ENCODE assay signal across 36 cellular contexts in genomic region chrX:50751091-50751490, GRCh38.
DNase-seq lines count a peak whose midpoint lies in the region; ATAC-seq, FAIRE-seq and TF ChIP-seq lines count a peak whose summit lies in the region.
"Had no signal": no experiment of that assay in that cellular context is flagged by ENCODE, and none has a peak within 500 bp of the region (broad histone marks: within the 10 kb centered on the region; RNA-seq: fewer than 3 reads in every experiment).

No MANE protein-coding gene starts in this region.

- no peaks in the 10 kb centered on the region for H3K36me3 Mint-ChIP-seq in astrocyte (ENCODE audit: low read depth, unreplicated experiment)
- H3K36me3 Mint-ChIP-seq: CD14-positive monocyte; CD4-positive, alpha-beta memory T cell; CD4-positive, CD25-positive, alpha-beta regulatory T cell; CD8-positive, alpha-beta memory T cell; CD8-positive, alpha-beta T cell had no signal

- POLR2A ChIA-PET in A549 (lab: Yijun Ruan, JAX): no interaction called here
- POLR2A ChIA-PET in HepG2 (lab: Yijun Ruan, JAX): no interaction called here

- no peak overlapping the region for H3K4me3 ChIP-seq in A549
- H3K4me3 ChIP-seq in astrocyte (ENCODE audit: insufficient read depth, low read depth, low read length): no peak overlapping the region
- no peak overlapping the region for H3K4me3 ChIP-seq in HepG2 (replicated peaks in 1 of 3; ENCODE audit: insufficient read depth in 1 of 3, low read depth in 2 of 3, low read length in 3 of 3)
- H3K4me3 ChIP-seq: BLaER1; BLaER1 treated with 17β-estradiol and CSF1 and Interleukin-3, amounts not matched to agents 10 nM and 100 nM had no signal

- in situ Hi-C loops in SK-MEL-5 (cut with HindIII; ENCODE audit: low pct_unique_long_range_greater_than_20kb, low sequenced_read_pairs): no loop called here
- in situ Hi-C loops in HepG2 (cut with HindIII; ENCODE audit: extremely low pct_ligation_motif_present, low pct_unique_long_range_greater_than_20kb): no loop called here

- no peak overlapping the region for H3K9ac ChIP-seq in astrocyte (ENCODE audit: low read length)
- H3K9ac ChIP-seq in HepG2 (ENCODE audit: insufficient read depth, low read depth, low read length): no peak overlapping the region
- H3K9ac ChIP-seq: BLaER1; BLaER1 treated with 17β-estradiol and CSF1 and Interleukin-3, amounts not matched to agents 10 nM and 100 nM had no signal

- H2AFZ ChIP-seq in astrocyte (ENCODE audit: low read depth, low read length): no peak overlapping the region
- no peak overlapping the region for H2AFZ ChIP-seq in HepG2 (ENCODE audit: low read length)

- DNase-seq in A549 (ENCODE audit: low read depth in 1 of 2, low spot score in 1 of 2): no peak
- peak; percentile 63 for DNase-seq in SK-MEL-5 (ENCODE audit: low read depth, low spot score)
- no peak for DNase-seq in astrocyte (ENCODE audit: low read depth)
- peak; percentile 54 for DNase-seq in foreskin melanocyte
- no peak for DNase-seq in HepG2 (ENCODE audit: low spot score)
- no peak for DNase-seq in left cardiac atrium
- no peak for DNase-seq in NCI-H146 (lab: John Stamatoyannopoulos, UW)
- DNase-seq: 8988T; ACHN; AML-193; BE2C; C1 segment of cervical spinal cord; Caco-2; Calu3; CD4-positive, alpha-beta memory T cell; CD4-positive, alpha-beta T cell; CD4-positive, CD25-positive, alpha-beta regulatory T cell; CD8-positive, alpha-beta memory T cell; CD8-positive, alpha-beta T cell; COR-L47; DMS 273 treated with DMSO at 0.1 percent for 48 hours; DMS153; DMS53; DMS79; DMS79 treated with DMSO at 0.1 percent for 48 hours; DND-41; EL had no signal

- H3K79me2 ChIP-seq in astrocyte (ENCODE audit: insufficient read depth, low read length) (no peaks in the 10 kb centered on the region), HepG2 (ENCODE audit: insufficient read depth, low read length) (no peaks in the 10 kb centered on the region)

- H3K4me2 ChIP-seq in A549: no peak overlapping the region
- no peak overlapping the region for H3K4me2 ChIP-seq in astrocyte (ENCODE audit: low read length)
- no peak overlapping the region for H3K4me2 ChIP-seq in HepG2 (ENCODE audit: low read depth, low read length)
- H3K4me2 ChIP-seq: BLaER1; BLaER1 treated with 17β-estradiol and CSF1 and Interleukin-3, amounts not matched to agents 10 nM and 100 nM had no signal

- H3K9me3 Mint-ChIP-seq in astrocyte (ENCODE audit: unreplicated experiment): no peaks in the 10 kb centered on the region
- H3K9me3 Mint-ChIP-seq: CD14-positive monocyte; CD4-positive, alpha-beta memory T cell; CD4-positive, alpha-beta T cell; CD8-positive, alpha-beta memory T cell; CD8-positive, alpha-beta T cell had no signal

- H3K27ac Mint-ChIP-seq in astrocyte (ENCODE audit: unreplicated experiment): no peak overlapping the region
- H3K27ac Mint-ChIP-seq: B cell; CD14-positive monocyte; CD4-positive, alpha-beta memory T cell; CD4-positive, alpha-beta T cell; CD4-positive, CD25-positive, alpha-beta regulatory T cell; CD8-positive, alpha-beta memory T cell; CD8-positive, alpha-beta T cell had no signal

- H4K20me1 ChIP-seq in astrocyte (ENCODE audit: insufficient read depth, low read length): no peaks in the 10 kb centered on the region
- H4K20me1 ChIP-seq in HepG2 (ENCODE audit: insufficient read depth, low read length): no peaks in the 10 kb centered on the region
- H4K20me1 ChIP-seq: BLaER1; BLaER1 treated with 17β-estradiol and CSF1 and Interleukin-3, amounts not matched to agents 10 nM and 100 nM had no signal

- no peaks in the 10 kb centered on the region for H3K27me3 ChIP-seq in astrocyte (ENCODE audit: insufficient read depth, low read length)
- H3K27me3 ChIP-seq in HepG2 (ENCODE audit: control insufficient read depth in 1 of 2, insufficient read depth in 2 of 2, low read length in 2 of 2): no peaks in the 10 kb centered on the region
- H3K27me3 ChIP-seq: BE2C had no signal

- no peak overlapping the region for H3K27ac ChIP-seq in A549
- H3K27ac ChIP-seq in astrocyte (ENCODE audit: low read depth, low read length): no peak overlapping the region
- no peak overlapping the region for H3K27ac ChIP-seq in HepG2 (ENCODE audit: extremely low read length, insufficient read depth, low read length)
- H3K27ac ChIP-seq: 22Rv1; BLaER1; BLaER1 treated with 17β-estradiol and CSF1 and Interleukin-3, amounts not matched to agents 10 nM and 100 nM; C4-2B had no signal

- intact Hi-C loops in HepG2 (cut with micrococcal nuclease; ENCODE audit: unreplicated experiment) (no loop called here), left cardiac atrium (cut with DNase I) (no loop called here)

- H3K9me3 ChIP-seq in A549 (no peaks in the 10 kb centered on the region), astrocyte (ENCODE audit: insufficient read depth, low read depth, low read length) (no peaks in the 10 kb centered on the region), HepG2 (ENCODE audit: low read length) (no peaks in the 10 kb centered on the region)
- H3K9me3 ChIP-seq: BE2C; BLaER1; BLaER1 treated with 17β-estradiol and CSF1 and Interleukin-3, amounts not matched to agents 10 nM and 100 nM; Caco-2 had no signal

- TF ChIP-seq RAD21 in A549 (conservative IDR thresholded peaks at IDR 0.05 in 1 of 2, IDR thresholded peaks at IDR 0.05 in 1 of 2) (no peak), HepG2 (CRISPR knock-in tag; IDR thresholded peaks at IDR 0.05) (no peak)

- 20% methylated on average over 2 of the region's 2 CpGs for WGBS in A549 (ENCODE audit: missing lambda C conversion rate)
- 54% methylated on average over 2 of the region's 2 CpGs for WGBS in HepG2 (ENCODE audit: low lambda C conversion rate)

- H3K36me3 ChIP-seq in astrocyte (ENCODE audit: insufficient read depth, low read length) (no peaks in the 10 kb centered on the region), HepG2 (replicated peaks in 1 of 2; ENCODE audit: control insufficient read depth in 1 of 2, insufficient read depth in 2 of 2, low read length in 2 of 2) (no peaks in the 10 kb centered on the region)
- H3K36me3 ChIP-seq: BE2C; BLaER1; BLaER1 treated with 17β-estradiol and CSF1 and Interleukin-3, amounts not matched to agents 10 nM and 100 nM had no signal

- ATAC-seq in A549: no peak
- no peak for ATAC-seq in HepG2
- no peak for ATAC-seq in GM19395 (IDR thresholded peaks at IDR 0.05; ENCODE audit: unreplicated experiment)
- ATAC-seq in left cardiac atrium: no peak
- ATAC-seq: CD8-positive, alpha-beta T cell had no signal

- FAIRE-seq in A549 (lab: Jason Lieb, UNC): peak; percentile 46
- peak; percentile 95 for FAIRE-seq in astrocyte (lab: Jason Lieb, UNC)
- FAIRE-seq in HepG2 (lab: Jason Lieb, UNC): no peak
- FAIRE-seq: A204.1, D721Med had no signal

- TF ChIP-seq EP300 in A549 (IDR thresholded peaks at IDR 0.05): no peak
- no peak for TF ChIP-seq EP300 in HepG2 (IDR thresholded peaks at IDR 0.05; ENCODE audit: low read depth in 2 of 2, low read length in 2 of 2)
- TF ChIP-seq EP300 in HepG2 (CRISPR knock-in tag; IDR thresholded peaks at IDR 0.05; ENCODE audit: borderline replicate concordance): no peak

- no peaks in the 10 kb centered on the region for H3K27me3 Mint-ChIP-seq in astrocyte (ENCODE audit: low read depth, unreplicated experiment)

- TF ChIP-seq POLR2A in A549 (IDR thresholded peaks at IDR 0.05; ENCODE audit: low read length) (no peak), HepG2 (IDR thresholded peaks at IDR 0.05; ENCODE audit: insufficient read depth in 1 of 2, low read depth in 2 of 2, low read length in 2 of 2) (no peak)

- peaks cover 8% of the 10 kb centered on the region for H3K4me1 Mint-ChIP-seq in astrocyte (ENCODE audit: low read depth, unreplicated experiment)
- H3K4me1 Mint-ChIP-seq: B cell; CD14-positive monocyte; CD4-positive, alpha-beta memory T cell; CD4-positive, CD25-positive, alpha-beta regulatory T cell; CD8-positive, alpha-beta memory T cell had no signal

- CTCF ChIA-PET in A549 (lab: Yijun Ruan, JAX) (no interaction called here), HepG2 (lab: Yijun Ruan, JAX; ENCODE audit: low intra/inter-chr PET ratio, low total read pairs) (no interaction called here)

- no peak overlapping the region for H3K4me3 Mint-ChIP-seq in astrocyte (ENCODE audit: unreplicated experiment)
- H3K4me3 Mint-ChIP-seq: B cell; CD14-positive monocyte; CD4-positive, alpha-beta memory T cell; CD4-positive, alpha-beta T cell; CD4-positive, CD25-positive, alpha-beta regulatory T cell; CD8-positive, alpha-beta memory T cell; CD8-positive, alpha-beta T cell had no signal

- no peaks in the 10 kb centered on the region for H3K4me1 ChIP-seq in A549
- H3K4me1 ChIP-seq in astrocyte (ENCODE audit: insufficient read depth, low read length): no peaks in the 10 kb centered on the region
- H3K4me1 ChIP-seq in HepG2 (ENCODE audit: insufficient read depth, low read length): no peaks in the 10 kb centered on the region
- H3K4me1 ChIP-seq: BE2C; BLaER1; BLaER1 treated with 17β-estradiol and CSF1 and Interleukin-3, amounts not matched to agents 10 nM and 100 nM; Caco-2 had no signal

- BruUV-seq in HepG2 (replicated peaks; lab: Mats Ljungman, UMichigan): no TSS peak

- TF ChIP-seq CTCF in A549 (IDR thresholded peaks at IDR 0.05): no peak
- TF ChIP-seq CTCF in astrocyte (IDR thresholded peaks at IDR 0.05; ENCODE audit: insufficient read depth, low read depth, low read length): no peak
- no peak for TF ChIP-seq CTCF in HepG2 (CRISPR knock-in tag; IDR thresholded peaks at IDR 0.05)

TF ChIP-seq in A549, 52 proteins besides CTCF, POLR2A, EP300 and RAD21 (continues in another document):
- TF ChIP-seq ESRRA (IDR thresholded peaks at IDR 0.05; ENCODE audit: borderline replicate concordance, low read length) (no peak), PBX3 (IDR thresholded peaks at IDR 0.05) (no peak)

TF ChIP-seq in HepG2, 621 proteins besides CTCF, POLR2A, EP300 and RAD21 (continues in another document):
- TF ChIP-seq ZFP36L1 (CRISPR knock-in tag; IDR thresholded peaks at IDR 0.05): no peak
- TF ChIP-seq MYNN (CRISPR knock-in tag; IDR thresholded peaks at IDR 0.05; ENCODE audit: low read depth): no peak
- TF ChIP-seq NR3C1 (CRISPR knock-in tag; IDR thresholded peaks at IDR 0.05): no peak
- no peak for TF ChIP-seq ONECUT2 (CRISPR knock-in tag; IDR thresholded peaks at IDR 0.05)
- no peak for TF ChIP-seq ZSCAN31 (CRISPR knock-in tag; IDR thresholded peaks at IDR 0.05; ENCODE audit: low read depth)
- no peak for TF ChIP-seq XBP1 (CRISPR knock-in tag; IDR thresholded peaks at IDR 0.05)
- no peak for TF ChIP-seq ZNF136 (CRISPR knock-in tag; IDR thresholded peaks at IDR 0.05; ENCODE audit: low read depth)
- TF ChIP-seq, protein P1, sequence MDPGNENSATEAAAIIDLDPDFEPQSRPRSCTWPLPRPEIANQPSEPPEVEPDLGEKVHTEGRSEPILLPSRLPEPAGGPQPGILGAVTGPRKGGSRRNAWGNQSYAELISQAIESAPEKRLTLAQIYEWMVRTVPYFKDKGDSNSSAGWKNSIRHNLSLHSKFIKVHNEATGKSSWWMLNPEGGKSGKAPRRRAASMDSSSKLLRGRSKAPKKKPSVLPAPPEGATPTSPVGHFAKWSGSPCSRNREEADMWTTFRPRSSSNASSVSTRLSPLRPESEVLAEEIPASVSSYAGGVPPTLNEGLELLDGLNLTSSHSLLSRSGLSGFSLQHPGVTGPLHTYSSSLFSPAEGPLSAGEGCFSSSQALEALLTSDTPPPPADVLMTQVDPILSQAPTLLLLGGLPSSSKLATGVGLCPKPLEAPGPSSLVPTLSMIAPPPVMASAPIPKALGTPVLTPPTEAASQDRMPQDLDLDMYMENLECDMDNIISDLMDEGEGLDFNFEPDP (CRISPR knock-in tag; conservative IDR thresholded peaks at IDR 0.05): no peak
- TF ChIP-seq ZFP36L2 (CRISPR knock-in tag; IDR thresholded peaks at IDR 0.05): no peak

Comparison
In these comparisons a context has a peak if more than half of its experiments do, and no peak if none do; other contexts are left out.
1. DNase-seq: peak in SK-MEL-5 (single experiment) and foreskin melanocyte (single experiment); none in A549 (0 of 2), astrocyte (single experiment), HepG2 (single experiment), left cardiac atrium (single experiment) and NCI-H146 (single experiment).